11 cellular contexts compared by ENCODE assay signal in genomic region chr2:170208967-170209366, GRCh38. TPM values are rescaled to one million over a fixed set of nuclear protein-coding genes. Genes with fewer than 3 reads are reported as not detected.
"Had no signal": no experiment of that assay in that cellular context is flagged by ENCODE, and none has a peak within 500 bp of the region (broad histone marks: within the 10 kb centered on the region; RNA-seq: fewer than 3 reads in every experiment).

No MANE protein-coding gene starts in this region.

- FAIRE-seq: H1, H54 had no signal

- H3K4me3 Mint-ChIP-seq: GM23338, H9, HFFc6 had no signal

- ATAC-seq: GM23338, HCT116 had no signal

- H3K4me2 ChIP-seq: GM23338 had no signal

- H3K36me3 ChIP-seq: HAP-1 had no signal

- H3K4me3 ChIP-seq: GM23248, GM23338, HAP-1 had no signal

- H2AFZ ChIP-seq: GM23248, GM23338 had no signal

- H3K9me3 ChIP-seq: HAP-1 had no signal

- H3K9ac ChIP-seq: GM23248 had no signal

- H3K27ac ChIP-seq: GM23248 had no signal

- DNase-seq: GM23248, GOT3, H7, H9, HCEC 1CT, HFFc6 had no signal

- H3K27ac Mint-ChIP-seq: GM23338, H9, HFFc6 had no signal

RNA-seq across cellular contexts. Expression of gene MYO3B, which starts 31.0 kb away (rescaled TPM):
- total RNA-seq: HFFc6 had no signal
- polyA plus RNA-seq: GM23248, GM23338 had no signal
